ENCODE assay signal across 23 cellular contexts in the genomic region with DNA sequence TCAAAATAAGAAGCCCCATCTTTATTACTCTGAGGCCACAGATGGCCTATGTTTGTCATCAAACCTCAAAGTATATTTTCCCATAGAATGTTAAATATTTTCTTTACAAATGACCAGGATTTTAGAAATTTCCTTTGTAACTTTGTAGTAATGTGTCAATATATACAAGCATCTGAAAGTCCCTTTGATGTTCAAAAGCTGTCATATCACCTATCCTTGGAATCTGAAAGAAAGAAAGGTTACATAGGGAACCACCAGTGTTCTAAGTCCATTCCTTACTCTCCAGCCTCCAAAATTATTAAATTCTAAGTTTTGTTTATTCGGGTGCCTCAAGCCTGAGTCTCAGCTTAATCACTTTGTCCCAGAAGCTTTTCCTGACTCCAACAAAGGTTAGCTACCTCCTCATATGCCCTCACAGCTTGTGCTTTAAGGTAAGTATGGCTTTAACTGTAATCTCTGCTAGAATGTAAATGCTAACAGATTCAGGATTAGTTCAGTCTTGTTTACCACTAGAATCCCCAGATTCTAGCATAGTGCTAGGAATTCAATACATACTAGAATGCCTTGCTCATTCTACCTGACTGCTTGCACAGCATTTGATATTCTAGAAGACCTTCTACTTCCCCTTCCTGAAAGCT. TPM values are rescaled to one million over a fixed set of nuclear protein-coding genes. Genes with fewer than 3 reads are reported as not detected.
A peak's percentile ranks its signal among the peaks of the same experiment; 100 is the strongest.
DNase-seq lines count a peak whose midpoint lies in the region; ATAC-seq, FAIRE-seq and TF ChIP-seq lines count a peak whose summit lies in the region.
"Had no signal": no experiment of that assay in that cellular context is flagged by ENCODE, and none has a peak within 500 bp of the region (broad histone marks: within the 10 kb centered on the region; RNA-seq: fewer than 3 reads in every experiment).

No MANE protein-coding gene starts in this region.

- no peak for TF ChIP-seq RAD21 in IMR-90 (IDR thresholded peaks at IDR 0.05; ENCODE audit: low read length)

- H3K9me1 ChIP-seq in IMR-90 (ENCODE audit: insufficient read depth, low read length), result no peaks in the 10 kb centered on the region; the same call in 1 of the 2 replicates

- H3K9ac ChIP-seq in IMR-90 (ENCODE audit: low read depth, low read length), result no peak overlapping the region
- H3K9ac ChIP-seq: GM23248 had no signal

- TF ChIP-seq POLR2A in IMR-90 (IDR thresholded peaks at IDR 0.05; ENCODE audit: low read depth, low read length), result no peak

- POLR2A ChIA-PET in IMR-90 (lab: Charles Lee; ENCODE audit: unreplicated experiment), result no interaction called here
- POLR2A ChIA-PET in WTC11 (lab: Charles Lee), result interaction anchor here (0.6 kb wide), 1 partner anchor 13 kb away, joined by 3 read pairs; no protein-coding TSS in a partner anchor

- CTCF ChIA-PET in IMR-90 (lab: Yijun Ruan, JAX), result no interaction called here
- CTCF ChIA-PET in WTC11 (lab: Charles Lee), result no interaction called here

- H3K36me3 Mint-ChIP-seq in WTC11, result peaks cover 13% of the 10 kb centered on the region
- peaks cover 23% of the 10 kb centered on the region for H3K36me3 Mint-ChIP-seq in mesothelial cell of epicardium

- H2BK120ac ChIP-seq in IMR-90 (ENCODE audit: low read depth, low read length), result peak overlapping the region; percentile 79

- H2AK9ac ChIP-seq in IMR-90 (replicated peaks; ENCODE audit: low read depth, low read length, poor library complexity), result no peak overlapping the region

- H3K4me3 ChIP-seq in IMR-90 (ENCODE audit: insufficient read depth, low read depth, low read length), result no peak overlapping the region
- H3K4me3 ChIP-seq: GM23248, Peyer's patch had no signal

- DNase-seq in D721Med (ENCODE audit: insufficient read length, low spot score) (no peak), IMR-90 (no peak), WTC11 (ENCODE audit: low spot score) (no peak), mesothelial cell of epicardium (ENCODE audit: low spot score in 2 of 2, unreplicated experiment in 2 of 2) (no peak), SKM-1 (lab: John Stamatoyannopoulos, UW; ENCODE audit: unreplicated experiment) (no peak), cerebellar nuclear complex (lab: John Stamatoyannopoulos, UW) (no peak)
- DNase-seq: CD8-positive, alpha-beta memory T cell; EL; GF-D8; GM23248; Kasumi-1; NCI-H1417 treated with DMSO at 0.1 percent for 48 hours; NCI-H187; NCI-H446; NCI-H526; NK-92 treated with Interleukin-12 subunit alpha and Interleukin-12 subunit beta, amount 100 ng/mL, for 24 hours; Peyer's patch had no signal

- in situ Hi-C loops in IMR-90 (cut with MboI; ENCODE audit: low sequenced_read_pairs), result no loop called here

- H3K4me3 Mint-ChIP-seq in WTC11 (no peak overlapping the region), mesothelial cell of epicardium (no peak overlapping the region)
- H3K4me3 Mint-ChIP-seq: CD8-positive, alpha-beta memory T cell had no signal

- peak overlapping the region; percentile 17; the same call in 1 of the 2 replicates for H3K23ac ChIP-seq in IMR-90 (ENCODE audit: low read depth, low read length)

- H3K4me1 ChIP-seq in IMR-90 (ENCODE audit: control insufficient read depth, insufficient read depth, low read length), result peaks cover 6% of the 10 kb centered on the region
- H3K4me1 ChIP-seq: Peyer's patch had no signal

- peak overlapping the region; percentile 73; the same call in 1 of the 3 replicates for H2BK15ac ChIP-seq in IMR-90 (ENCODE audit: low read depth, low read length)

- H3K27me3 ChIP-seq in IMR-90 (ENCODE audit: control insufficient read depth, insufficient read depth, low read length), result no peaks in the 10 kb centered on the region
- H3K27me3 ChIP-seq: Peyer's patch had no signal

- H3K9me3 ChIP-seq in IMR-90 (ENCODE audit: control insufficient read depth, insufficient read depth, low read length), result no peaks in the 10 kb centered on the region
- H3K9me3 ChIP-seq: Peyer's patch had no signal

- H3K36me3 ChIP-seq in IMR-90 (ENCODE audit: control insufficient read depth, insufficient read depth, low read length), result no peaks in the 10 kb centered on the region
- H3K36me3 ChIP-seq: Peyer's patch had no signal

- ATAC-seq in IMR-90 (ENCODE audit: low read depth) (no peak), WTC11 (no peak), GM21529 (IDR thresholded peaks at IDR 0.05; ENCODE audit: unreplicated experiment) (no peak), GM18858 (IDR thresholded peaks at IDR 0.05; ENCODE audit: unreplicated experiment) (no peak)
- ATAC-seq: HCT116 had no signal

- H3K56ac ChIP-seq in IMR-90 (ENCODE audit: extremely low read depth, insufficient read depth, low read length), result no peak overlapping the region

- no peaks in the 10 kb centered on the region for H4K20me1 ChIP-seq in IMR-90 (ENCODE audit: insufficient read depth, low read length)

- H3K27ac ChIP-seq in IMR-90 (ENCODE audit: insufficient read depth, low read length), result no peak overlapping the region
- H3K27ac ChIP-seq: C4-2B, Peyer's patch had no signal

- H3K27me3 Mint-ChIP-seq in WTC11 (ENCODE audit: low read depth), result no peaks in the 10 kb centered on the region
- no peaks in the 10 kb centered on the region for H3K27me3 Mint-ChIP-seq in mesothelial cell of epicardium (ENCODE audit: low read depth)
- H3K27me3 Mint-ChIP-seq: CD8-positive, alpha-beta memory T cell had no signal

- FAIRE-seq in D721Med (lab: Jason Lieb, UNC), result peak; percentile 69
- FAIRE-seq: A204.1, HTR-8/SVneo had no signal

- peak overlapping the region; percentile 32 for H2BK20ac ChIP-seq in IMR-90 (ENCODE audit: low read depth, low read length)

- intact Hi-C loops in IMR-90 (cut with micrococcal nuclease), result no loop called here

- no CpG with 5 or more reads among the region's 1 CpG for WGBS in IMR-90 (ENCODE audit: extremely low coverage in 2 of 2, insufficient read length in 1 of 2), 2 experiments

- H3K4me2 ChIP-seq in IMR-90 (ENCODE audit: low read depth, low read length), result no peak overlapping the region

- dilution Hi-C loops in IMR-90 (cut with HindIII; ENCODE audit: low sequenced_read_pairs, unreplicated experiment), result no loop called here

- H3K79me1 ChIP-seq in IMR-90 (ENCODE audit: low read depth in 1 of 2, low read length in 2 of 2), result no peaks in the 10 kb centered on the region

- peak overlapping the region; percentile 77; the same call in 1 of the 2 replicates for H4K5ac ChIP-seq in IMR-90 (ENCODE audit: low read depth, low read length)

- H3K9me3 Mint-ChIP-seq in WTC11 (peaks cover 11% of the 10 kb centered on the region), mesothelial cell of epicardium (peaks cover 18% of the 10 kb centered on the region)

- H3K18ac ChIP-seq in IMR-90 (ENCODE audit: low read depth, low read length), result peak overlapping the region; percentile 46

- H3K14ac ChIP-seq in IMR-90 (replicated peaks; ENCODE audit: low read depth, low read length), result peak overlapping the region; percentile 83

- peak overlapping the region; percentile 60 for H3K4ac ChIP-seq in IMR-90 (ENCODE audit: low read depth, low read length)

- TF ChIP-seq CTCF in D721Med (IDR thresholded peaks at IDR 0.05; ENCODE audit: insufficient read depth, missing control alignments) (no peak), IMR-90 (conservative IDR thresholded peaks at IDR 0.05; ENCODE audit: low read depth, low read length) (no peak), WTC11 (IDR thresholded peaks at IDR 0.05) (no peak), mesothelial cell of epicardium (IDR thresholded peaks at IDR 0.05; ENCODE audit: unreplicated experiment) (no peak)

- peak overlapping the region; percentile 29; the same call in 1 of the 2 replicates for H2AK5ac ChIP-seq in IMR-90 (ENCODE audit: low read depth, low read length)

- no TSS peak for BruUV-seq in IMR-90 (replicated peaks; lab: Mats Ljungman, UMichigan)

- H3K4me1 Mint-ChIP-seq in WTC11, result peaks cover 40% of the 10 kb centered on the region
- peaks cover 18% of the 10 kb centered on the region for H3K4me1 Mint-ChIP-seq in mesothelial cell of epicardium
- H3K4me1 Mint-ChIP-seq: CD8-positive, alpha-beta memory T cell had no signal

- H4K91ac ChIP-seq in IMR-90 (ENCODE audit: insufficient read depth, low read depth, low read length), result peak overlapping the region; percentile 52; the same call in 1 of the 2 replicates

- peak overlapping the region; percentile 86 for H2BK5ac ChIP-seq in IMR-90 (ENCODE audit: low read depth, low read length, poor library complexity, severe bottlenecking)

- no peak overlapping the region for H2AFZ ChIP-seq in IMR-90 (replicated peaks; ENCODE audit: low read length, poor library complexity)

- peak overlapping the region in 1 of 2 experiments; percentile 38; a peak in 1 of 4 replicates for H4K8ac ChIP-seq in IMR-90 (ENCODE audit: low read depth in 2 of 2, low read length in 2 of 2)

- peak overlapping the region; percentile 37; the same call in 1 of the 2 replicates for H3K27ac Mint-ChIP-seq in WTC11
- H3K27ac Mint-ChIP-seq in mesothelial cell of epicardium, result peak overlapping the region; percentile 6
- H3K27ac Mint-ChIP-seq: CD8-positive, alpha-beta memory T cell had no signal

TF ChIP-seq in IMR-90, 13 proteins besides CTCF, POLR2A, EP300 and RAD21 (continues in another document):
- TF ChIP-seq MAFK (IDR thresholded peaks at IDR 0.05; ENCODE audit: low read depth, low read length) (no peak), BHLHE40 (IDR thresholded peaks at IDR 0.05; ENCODE audit: low read depth, low read length) (no peak)
- TF ChIP-seq, protein P1, sequence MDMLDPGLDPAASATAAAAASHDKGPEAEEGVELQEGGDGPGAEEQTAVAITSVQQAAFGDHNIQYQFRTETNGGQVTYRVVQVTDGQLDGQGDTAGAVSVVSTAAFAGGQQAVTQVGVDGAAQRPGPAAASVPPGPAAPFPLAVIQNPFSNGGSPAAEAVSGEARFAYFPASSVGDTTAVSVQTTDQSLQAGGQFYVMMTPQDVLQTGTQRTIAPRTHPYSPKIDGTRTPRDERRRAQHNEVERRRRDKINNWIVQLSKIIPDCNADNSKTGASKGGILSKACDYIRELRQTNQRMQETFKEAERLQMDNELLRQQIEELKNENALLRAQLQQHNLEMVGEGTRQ (IDR thresholded peaks at IDR 0.05; ENCODE audit: low read depth, low read length), result no peak

TF ChIP-seq in WTC11, 78 proteins besides CTCF, POLR2A, EP300 and RAD21 (continues in another document):
- TF ChIP-seq ZNF263 (CRISPR knock-in tag; IDR thresholded peaks at IDR 0.05; ENCODE audit: low read depth) (no peak), CBFB (CRISPR knock-in tag; IDR thresholded peaks at IDR 0.05; ENCODE audit: low read depth) (no peak), TP53 (CRISPR knock-in tag; IDR thresholded peaks at IDR 0.05) (no peak)
- TF ChIP-seq, protein P2, sequence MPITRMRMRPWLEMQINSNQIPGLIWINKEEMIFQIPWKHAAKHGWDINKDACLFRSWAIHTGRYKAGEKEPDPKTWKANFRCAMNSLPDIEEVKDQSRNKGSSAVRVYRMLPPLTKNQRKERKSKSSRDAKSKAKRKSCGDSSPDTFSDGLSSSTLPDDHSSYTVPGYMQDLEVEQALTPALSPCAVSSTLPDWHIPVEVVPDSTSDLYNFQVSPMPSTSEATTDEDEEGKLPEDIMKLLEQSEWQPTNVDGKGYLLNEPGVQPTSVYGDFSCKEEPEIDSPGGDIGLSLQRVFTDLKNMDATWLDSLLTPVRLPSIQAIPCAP (CRISPR knock-in tag; IDR thresholded peaks at IDR 0.05), result no peak

RNA-seq across cellular contexts. Expression of a gene that starts 32.3 kb away (rescaled TPM):
- total RNA-seq in IMR-90 (2012; rRNA removed) (2.5 and 3.9 TPM in 2 replicates), WTC11 (2021) (18.9 to 23.7 TPM (median 22.8 TPM) in 3 replicates), mesothelial cell of epicardium (11.1 to 13.9 TPM (median 13.5 TPM) in 3 replicates)
- 4.0 and 4.5 TPM in 2 replicates for polyA plus RNA-seq in IMR-90 (2012; rRNA removed)
- polyA plus RNA-seq in IMR-90 (2012; cell fraction: cytosol; rRNA removed), result 2.5 and 4.9 TPM in 2 replicates
- polyA plus RNA-seq in IMR-90 (2012; cell fraction: nucleus; rRNA removed; ENCODE audit: low replicate concordance), result 0.98 and 1.0 TPM in 2 replicates
